ENCODE assay signal across 19 cellular contexts in genomic region chr4:62512271-62512670, GRCh38.
DNase-seq lines count a peak whose midpoint lies in the region; ATAC-seq, FAIRE-seq and TF ChIP-seq lines count a peak whose summit lies in the region.
"Had no signal": no experiment of that assay in that cellular context is flagged by ENCODE, and none has a peak within 500 bp of the region (broad histone marks: within the 10 kb centered on the region; RNA-seq: fewer than 3 reads in every experiment).

No MANE protein-coding gene starts in this region.

- no peak for ATAC-seq in HG02763 (IDR thresholded peaks at IDR 0.05; ENCODE audit: unreplicated experiment)
- no peak for ATAC-seq in naive thymus-derived CD8-positive, alpha-beta T cell
- ATAC-seq: A549, GM23338 had no signal

- H3K4me3 Mint-ChIP-seq in astrocyte (ENCODE audit: unreplicated experiment) (no peak overlapping the region), progenitor cell of endocrine pancreas (ENCODE audit: low read depth) (no peak overlapping the region)
- no peak overlapping the region for H3K4me3 Mint-ChIP-seq in naive thymus-derived CD8-positive, alpha-beta T cell
- H3K4me3 Mint-ChIP-seq: CD4-positive, alpha-beta T cell; GM23338 had no signal

- H3K27me3 ChIP-seq in astrocyte (ENCODE audit: insufficient read depth, low read length) (no peaks in the 10 kb centered on the region), mesendoderm (ENCODE audit: insufficient read depth, low read length, poor library complexity) (no peaks in the 10 kb centered on the region)

- H3K36me3 ChIP-seq in astrocyte (ENCODE audit: insufficient read depth, low read length) (no peaks in the 10 kb centered on the region), mesendoderm (ENCODE audit: control insufficient read depth, insufficient read depth, low read length) (no peaks in the 10 kb centered on the region)

- no peak overlapping the region for H3K4ac ChIP-seq in mesendoderm (ENCODE audit: low read depth, low read length)

- H3K27me3 Mint-ChIP-seq in astrocyte (ENCODE audit: low read depth, unreplicated experiment), result no peaks in the 10 kb centered on the region
- H3K27me3 Mint-ChIP-seq in progenitor cell of endocrine pancreas, result peaks cover 11% of the 10 kb centered on the region
- H3K27me3 Mint-ChIP-seq in naive thymus-derived CD8-positive, alpha-beta T cell, result no peaks in the 10 kb centered on the region
- H3K27me3 Mint-ChIP-seq: CD4-positive, alpha-beta T cell had no signal

- H2BK120ac ChIP-seq in mesendoderm (ENCODE audit: low read depth, low read length), result no peak overlapping the region

- H2BK15ac ChIP-seq in mesendoderm (replicated peaks; ENCODE audit: low read depth), result no peak overlapping the region

- peaks cover 18% of the 10 kb centered on the region for H3K4me1 Mint-ChIP-seq in astrocyte (ENCODE audit: low read depth, unreplicated experiment)
- peaks cover 8% of the 10 kb centered on the region for H3K4me1 Mint-ChIP-seq in progenitor cell of endocrine pancreas (ENCODE audit: low read depth)
- peaks cover 0 to 2% (median 0%) of the 10 kb centered on the region in 4 donors for H3K4me1 Mint-ChIP-seq in naive thymus-derived CD8-positive, alpha-beta T cell

- no CpG with 5 or more reads among the region's 3 CpGs for WGBS in mesendoderm (ENCODE audit: extremely low coverage, insufficient coverage, low lambda C conversion rate)

- H3K4me2 ChIP-seq in astrocyte (ENCODE audit: low read length) (no peak overlapping the region), mesendoderm (ENCODE audit: low read length) (no peak overlapping the region)
- H3K4me2 ChIP-seq: A549, GM23338 had no signal

- H3K79me1 ChIP-seq in mesendoderm (ENCODE audit: low read length), result no peaks in the 10 kb centered on the region

- H3K27ac ChIP-seq in astrocyte (ENCODE audit: low read depth, low read length) (no peak overlapping the region), mesendoderm (ENCODE audit: low read depth, low read length) (peak overlapping the region; percentile 28)
- H3K27ac ChIP-seq: A549, C4-2B had no signal

- H3K79me2 ChIP-seq in astrocyte (ENCODE audit: insufficient read depth, low read length), result no peaks in the 10 kb centered on the region
- no peaks in the 10 kb centered on the region for H3K79me2 ChIP-seq in mesendoderm (ENCODE audit: control insufficient read depth, insufficient read depth, low read length)

- TF ChIP-seq CTCF in astrocyte (IDR thresholded peaks at IDR 0.05; ENCODE audit: insufficient read depth, low read depth, low read length) (no peak), progenitor cell of endocrine pancreas (IDR thresholded peaks at IDR 0.05; ENCODE audit: unreplicated experiment) (no peak)

- H3K36me3 Mint-ChIP-seq in astrocyte (ENCODE audit: low read depth, unreplicated experiment), result no peaks in the 10 kb centered on the region
- H3K36me3 Mint-ChIP-seq in progenitor cell of endocrine pancreas (ENCODE audit: insufficient read depth), result no peaks in the 10 kb centered on the region
- H3K36me3 Mint-ChIP-seq in naive thymus-derived CD8-positive, alpha-beta T cell, result peaks cover 0 to 5% (median 0%) of the 10 kb centered on the region in 3 donors

- H3K23ac ChIP-seq in mesendoderm (ENCODE audit: low read length), result no peak overlapping the region

- no peak overlapping the region for H4K5ac ChIP-seq in mesendoderm (ENCODE audit: low read length)

- no peaks in the 10 kb centered on the region for H3K4me1 ChIP-seq in astrocyte (ENCODE audit: insufficient read depth, low read length)
- H3K4me1 ChIP-seq in mesendoderm (ENCODE audit: control insufficient read depth, low read depth, low read length), result no peaks in the 10 kb centered on the region
- H3K4me1 ChIP-seq: A549 had no signal

- POLR2A ChIA-PET in naive thymus-derived CD8-positive, alpha-beta T cell (lab: Charles Lee), result no interaction called here

- no peak overlapping the region for H2AFZ ChIP-seq in astrocyte (ENCODE audit: low read depth, low read length)
- H2AFZ ChIP-seq: GM23338 had no signal

- no peaks in the 10 kb centered on the region for H4K20me1 ChIP-seq in astrocyte (ENCODE audit: insufficient read depth, low read length)

- H3K9ac ChIP-seq in astrocyte (ENCODE audit: low read length) (no peak overlapping the region), mesendoderm (ENCODE audit: low read length) (no peak overlapping the region)

- no peak overlapping the region for H3K18ac ChIP-seq in mesendoderm (ENCODE audit: low read length)

- peak overlapping the region; percentile 38 for H3K56ac ChIP-seq in mesendoderm (ENCODE audit: low read length)

- no peak overlapping the region for H2AK5ac ChIP-seq in mesendoderm (ENCODE audit: low read length)

- H3K27ac Mint-ChIP-seq in astrocyte (ENCODE audit: unreplicated experiment) (peak overlapping the region; percentile 7), progenitor cell of endocrine pancreas (no peak overlapping the region)
- no peak overlapping the region for H3K27ac Mint-ChIP-seq in naive thymus-derived CD8-positive, alpha-beta T cell
- H3K27ac Mint-ChIP-seq: CD4-positive, alpha-beta T cell; GM23338 had no signal

- H2BK5ac ChIP-seq in mesendoderm (ENCODE audit: low read length), result no peak overlapping the region

- FAIRE-seq in astrocyte (lab: Jason Lieb, UNC), result no peak
- FAIRE-seq: A549, H54, HTR-8/SVneo had no signal

- H3K9me3 ChIP-seq in astrocyte (ENCODE audit: insufficient read depth, low read depth, low read length), result peaks cover 3% of the 10 kb centered on the region
- H3K9me3 ChIP-seq: A549 had no signal

- no peaks in the 10 kb centered on the region for H3K9me3 Mint-ChIP-seq in astrocyte (ENCODE audit: unreplicated experiment)
- no peaks in the 10 kb centered on the region for H3K9me3 Mint-ChIP-seq in progenitor cell of endocrine pancreas (ENCODE audit: low read depth)
- peaks cover 2 to 28% (median 14%) of the 10 kb centered on the region in 9 donors for H3K9me3 Mint-ChIP-seq in naive thymus-derived CD8-positive, alpha-beta T cell
- H3K9me3 Mint-ChIP-seq: GM23338 had no signal

- H3K4me3 ChIP-seq in astrocyte (ENCODE audit: insufficient read depth, low read depth, low read length), result no peak overlapping the region
- no peak overlapping the region for H3K4me3 ChIP-seq in mesendoderm (ENCODE audit: low read length)
- H3K4me3 ChIP-seq: A549, GM23338 had no signal

- no peak overlapping the region for H4K8ac ChIP-seq in mesendoderm (ENCODE audit: low read depth, low read length)

- peak; percentile 16 for DNase-seq in NCI-H226
- DNase-seq in astrocyte (ENCODE audit: low read depth), result no peak
- peak; percentile 87 for DNase-seq in mesendoderm
- DNase-seq in effector CD4-positive, alpha-beta T cell, result no peak
- no peak for DNase-seq in progenitor cell of endocrine pancreas (ENCODE audit: low spot score, unreplicated experiment)
- DNase-seq in naive thymus-derived CD8-positive, alpha-beta T cell, result no peak
- DNase-seq: AML-193; CD4-positive, alpha-beta T cell; DMS153; DMS79; GF-D8; HCEC 1CT; IMR-90 had no signal

Comparison
In these comparisons a context has a peak if more than half of its experiments do, and no peak if none do; other contexts are left out.
1. DNase-seq: peak in NCI-H226 (single experiment) and mesendoderm (single experiment); none in astrocyte (single experiment), effector CD4-positive, alpha-beta T cell (single experiment), progenitor cell of endocrine pancreas (single experiment) and naive thymus-derived CD8-positive, alpha-beta T cell (0 of 10).